1 cellular context compared by ENCODE assay signal in the genomic region with DNA sequence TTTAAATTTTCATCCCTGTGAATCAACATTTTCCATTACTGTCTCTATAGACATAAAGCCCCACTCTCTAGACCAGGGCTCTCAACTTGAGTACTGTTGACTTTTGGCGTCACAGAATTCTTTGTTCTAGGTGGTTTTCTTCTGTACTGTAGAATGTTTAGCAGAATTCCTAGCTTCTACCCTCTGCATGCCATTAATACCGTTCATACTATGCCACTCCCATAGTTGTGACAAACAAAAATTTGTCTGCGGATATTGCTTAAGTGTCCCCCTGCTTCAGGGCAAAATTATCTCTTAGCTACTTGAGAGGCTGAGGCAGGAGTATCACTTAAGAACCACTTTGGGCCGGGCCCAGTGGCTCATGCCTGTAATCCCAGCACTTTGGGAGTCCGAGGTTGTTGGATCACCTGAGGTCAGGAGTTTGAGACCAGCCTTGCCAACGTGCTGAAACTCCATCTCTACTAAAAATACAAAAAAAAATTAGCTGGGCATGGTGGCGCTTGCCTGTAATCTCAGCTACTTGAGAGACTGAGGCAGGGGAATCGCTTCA.
TF ChIP-seq lines count a peak whose summit lies in the region.

No MANE protein-coding gene starts in this region.

TF ChIP-seq in GM23338, 12 proteins besides CTCF, POLR2A, EP300 and RAD21:
- TF ChIP-seq, protein P1, sequence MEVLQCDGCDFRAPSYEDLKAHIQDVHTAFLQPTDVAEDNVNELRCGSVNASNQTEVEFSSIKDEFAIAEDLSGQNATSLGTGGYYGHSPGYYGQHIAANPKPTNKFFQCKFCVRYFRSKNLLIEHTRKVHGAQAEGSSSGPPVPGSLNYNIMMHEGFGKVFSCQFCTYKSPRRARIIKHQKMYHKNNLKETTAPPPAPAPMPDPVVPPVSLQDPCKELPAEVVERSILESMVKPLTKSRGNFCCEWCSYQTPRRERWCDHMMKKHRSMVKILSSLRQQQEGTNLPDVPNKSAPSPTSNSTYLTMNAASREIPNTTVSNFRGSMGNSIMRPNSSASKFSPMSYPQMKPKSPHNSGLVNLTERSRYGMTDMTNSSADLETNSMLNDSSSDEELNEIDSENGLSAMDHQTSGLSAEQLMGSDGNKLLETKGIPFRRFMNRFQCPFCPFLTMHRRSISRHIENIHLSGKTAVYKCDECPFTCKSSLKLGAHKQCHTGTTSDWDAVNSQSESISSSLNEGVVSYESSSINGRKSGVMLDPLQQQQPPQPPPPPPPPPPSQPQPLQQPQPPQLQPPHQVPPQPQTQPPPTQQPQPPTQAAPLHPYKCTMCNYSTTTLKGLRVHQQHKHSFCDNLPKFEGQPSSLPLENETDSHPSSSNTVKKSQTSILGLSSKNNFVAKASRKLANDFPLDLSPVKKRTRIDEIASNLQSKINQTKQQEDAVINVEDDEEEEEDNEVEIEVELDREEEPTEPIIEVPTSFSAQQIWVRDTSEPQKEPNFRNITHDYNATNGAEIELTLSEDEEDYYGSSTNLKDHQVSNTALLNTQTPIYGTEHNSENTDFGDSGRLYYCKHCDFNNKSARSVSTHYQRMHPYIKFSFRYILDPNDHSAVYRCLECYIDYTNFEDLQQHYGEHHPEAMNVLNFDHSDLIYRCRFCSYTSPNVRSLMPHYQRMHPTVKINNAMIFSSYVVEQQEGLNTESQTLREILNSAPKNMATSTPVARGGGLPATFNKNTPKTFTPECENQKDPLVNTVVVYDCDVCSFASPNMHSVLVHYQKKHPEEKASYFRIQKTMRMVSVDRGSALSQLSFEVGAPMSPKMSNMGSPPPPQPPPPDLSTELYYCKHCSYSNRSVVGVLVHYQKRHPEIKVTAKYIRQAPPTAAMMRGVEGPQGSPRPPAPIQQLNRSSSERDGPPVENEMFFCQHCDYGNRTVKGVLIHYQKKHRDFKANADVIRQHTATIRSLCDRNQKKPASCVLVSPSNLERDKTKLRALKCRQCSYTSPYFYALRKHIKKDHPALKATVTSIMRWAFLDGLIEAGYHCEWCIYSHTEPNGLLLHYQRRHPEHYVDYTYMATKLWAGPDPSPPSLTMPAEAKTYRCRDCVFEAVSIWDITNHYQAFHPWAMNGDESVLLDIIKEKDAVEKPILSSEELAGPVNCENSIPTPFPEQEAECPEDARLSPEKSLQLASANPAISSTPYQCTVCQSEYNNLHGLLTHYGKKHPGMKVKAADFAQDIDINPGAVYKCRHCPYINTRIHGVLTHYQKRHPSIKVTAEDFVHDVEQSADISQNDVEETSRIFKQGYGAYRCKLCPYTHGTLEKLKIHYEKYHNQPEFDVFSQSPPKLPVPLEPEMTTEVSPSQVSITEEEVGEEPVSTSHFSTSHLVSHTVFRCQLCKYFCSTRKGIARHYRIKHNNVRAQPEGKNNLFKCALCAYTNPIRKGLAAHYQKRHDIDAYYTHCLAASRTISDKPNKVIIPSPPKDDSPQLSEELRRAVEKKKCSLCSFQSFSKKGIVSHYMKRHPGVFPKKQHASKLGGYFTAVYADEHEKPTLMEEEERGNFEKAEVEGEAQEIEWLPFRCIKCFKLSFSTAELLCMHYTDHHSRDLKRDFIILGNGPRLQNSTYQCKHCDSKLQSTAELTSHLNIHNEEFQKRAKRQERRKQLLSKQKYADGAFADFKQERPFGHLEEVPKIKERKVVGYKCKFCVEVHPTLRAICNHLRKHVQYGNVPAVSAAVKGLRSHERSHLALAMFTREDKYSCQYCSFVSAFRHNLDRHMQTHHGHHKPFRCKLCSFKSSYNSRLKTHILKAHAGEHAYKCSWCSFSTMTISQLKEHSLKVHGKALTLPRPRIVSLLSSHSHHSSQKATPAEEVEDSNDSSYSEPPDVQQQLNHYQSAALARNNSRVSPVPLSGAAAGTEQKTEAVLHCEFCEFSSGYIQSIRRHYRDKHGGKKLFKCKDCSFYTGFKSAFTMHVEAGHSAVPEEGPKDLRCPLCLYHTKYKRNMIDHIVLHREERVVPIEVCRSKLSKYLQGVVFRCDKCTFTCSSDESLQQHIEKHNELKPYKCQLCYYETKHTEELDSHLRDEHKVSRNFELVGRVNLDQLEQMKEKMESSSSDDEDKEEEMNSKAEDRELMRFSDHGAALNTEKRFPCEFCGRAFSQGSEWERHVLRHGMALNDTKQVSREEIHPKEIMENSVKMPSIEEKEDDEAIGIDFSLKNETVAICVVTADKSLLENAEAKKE (CRISPR knock-in tag; IDR thresholded peaks at IDR 0.05) = no peak
- TF ChIP-seq ZNF114 (CRISPR knock-in tag; IDR thresholded peaks at IDR 0.05) (no peak), NANOG (IDR thresholded peaks at IDR 0.05; ENCODE audit: borderline replicate concordance) (no peak), JUNB (IDR thresholded peaks at IDR 0.05; ENCODE audit: unreplicated experiment) (no peak), POLR2AphosphoS5 (IDR thresholded peaks at IDR 0.05; ENCODE audit: low read depth) (no peak), ZNF331 (CRISPR knock-in tag; IDR thresholded peaks at IDR 0.05; ENCODE audit: low read depth) (no peak), STAT1 (IDR thresholded peaks at IDR 0.05; ENCODE audit: unreplicated experiment) (no peak), CREB1 (CRISPR knock-in tag; IDR thresholded peaks at IDR 0.05; ENCODE audit: low read depth) (no peak)
- TF ChIP-seq, protein P2, sequence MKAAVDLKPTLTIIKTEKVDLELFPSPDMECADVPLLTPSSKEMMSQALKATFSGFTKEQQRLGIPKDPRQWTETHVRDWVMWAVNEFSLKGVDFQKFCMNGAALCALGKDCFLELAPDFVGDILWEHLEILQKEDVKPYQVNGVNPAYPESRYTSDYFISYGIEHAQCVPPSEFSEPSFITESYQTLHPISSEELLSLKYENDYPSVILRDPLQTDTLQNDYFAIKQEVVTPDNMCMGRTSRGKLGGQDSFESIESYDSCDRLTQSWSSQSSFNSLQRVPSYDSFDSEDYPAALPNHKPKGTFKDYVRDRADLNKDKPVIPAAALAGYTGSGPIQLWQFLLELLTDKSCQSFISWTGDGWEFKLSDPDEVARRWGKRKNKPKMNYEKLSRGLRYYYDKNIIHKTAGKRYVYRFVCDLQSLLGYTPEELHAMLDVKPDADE (IDR thresholded peaks at IDR 0.05) = no peak
- TF ChIP-seq, protein P3, sequence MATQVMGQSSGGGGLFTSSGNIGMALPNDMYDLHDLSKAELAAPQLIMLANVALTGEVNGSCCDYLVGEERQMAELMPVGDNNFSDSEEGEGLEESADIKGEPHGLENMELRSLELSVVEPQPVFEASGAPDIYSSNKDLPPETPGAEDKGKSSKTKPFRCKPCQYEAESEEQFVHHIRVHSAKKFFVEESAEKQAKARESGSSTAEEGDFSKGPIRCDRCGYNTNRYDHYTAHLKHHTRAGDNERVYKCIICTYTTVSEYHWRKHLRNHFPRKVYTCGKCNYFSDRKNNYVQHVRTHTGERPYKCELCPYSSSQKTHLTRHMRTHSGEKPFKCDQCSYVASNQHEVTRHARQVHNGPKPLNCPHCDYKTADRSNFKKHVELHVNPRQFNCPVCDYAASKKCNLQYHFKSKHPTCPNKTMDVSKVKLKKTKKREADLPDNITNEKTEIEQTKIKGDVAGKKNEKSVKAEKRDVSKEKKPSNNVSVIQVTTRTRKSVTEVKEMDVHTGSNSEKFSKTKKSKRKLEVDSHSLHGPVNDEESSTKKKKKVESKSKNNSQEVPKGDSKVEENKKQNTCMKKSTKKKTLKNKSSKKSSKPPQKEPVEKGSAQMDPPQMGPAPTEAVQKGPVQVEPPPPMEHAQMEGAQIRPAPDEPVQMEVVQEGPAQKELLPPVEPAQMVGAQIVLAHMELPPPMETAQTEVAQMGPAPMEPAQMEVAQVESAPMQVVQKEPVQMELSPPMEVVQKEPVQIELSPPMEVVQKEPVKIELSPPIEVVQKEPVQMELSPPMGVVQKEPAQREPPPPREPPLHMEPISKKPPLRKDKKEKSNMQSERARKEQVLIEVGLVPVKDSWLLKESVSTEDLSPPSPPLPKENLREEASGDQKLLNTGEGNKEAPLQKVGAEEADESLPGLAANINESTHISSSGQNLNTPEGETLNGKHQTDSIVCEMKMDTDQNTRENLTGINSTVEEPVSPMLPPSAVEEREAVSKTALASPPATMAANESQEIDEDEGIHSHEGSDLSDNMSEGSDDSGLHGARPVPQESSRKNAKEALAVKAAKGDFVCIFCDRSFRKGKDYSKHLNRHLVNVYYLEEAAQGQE (IDR thresholded peaks at IDR 0.05; ENCODE audit: unreplicated experiment) = no peak
